In the genomic region with DNA sequence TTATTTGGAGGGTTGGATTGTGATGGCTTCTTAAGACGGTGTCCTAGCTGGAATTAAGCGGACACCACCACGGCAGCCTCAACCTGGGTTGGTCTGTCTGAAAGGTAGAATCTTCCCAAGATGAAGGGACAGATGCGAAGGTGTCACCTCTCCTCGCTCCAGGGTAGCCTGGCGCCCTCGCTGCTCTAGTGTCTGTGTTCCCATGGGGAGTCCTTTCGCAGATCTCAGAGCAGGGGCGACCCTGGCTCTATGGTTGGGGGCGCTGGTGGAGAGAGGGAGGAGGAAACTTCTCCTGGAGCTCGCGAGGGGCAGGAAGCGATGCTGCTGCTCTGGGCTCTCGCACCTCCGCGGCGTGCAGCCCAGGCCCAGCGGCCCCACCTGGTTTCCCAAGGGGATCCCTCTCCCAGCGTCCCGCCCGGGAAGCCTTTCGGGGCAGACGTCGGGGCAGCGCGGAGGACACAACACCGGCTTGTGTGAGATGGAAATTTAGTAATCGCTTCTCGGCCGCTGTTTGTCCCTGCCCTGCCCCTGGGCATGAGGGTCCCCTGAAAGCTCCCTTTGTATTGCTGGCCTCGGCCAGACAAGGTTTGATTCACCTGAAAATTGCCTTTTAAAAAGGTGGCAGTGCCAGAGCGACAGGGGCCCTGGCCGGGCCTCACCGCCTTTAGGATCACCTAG, we compare ENCODE assay signal across 8 cellular contexts. TPM values are rescaled to one million over a fixed set of nuclear protein-coding genes. Genes with fewer than 3 reads are reported as not detected.
DNase-seq lines count a peak whose midpoint lies in the region; ATAC-seq lines count a peak whose summit lies in the region.

No MANE protein-coding gene starts in this region.

- peak in 1 of 3 donors; percentile 3 for DNase-seq in CD4-positive, CD25-positive, alpha-beta regulatory T cell
- no peak for DNase-seq in SK-N-MC (ENCODE audit: low read depth, low spot score)
- DNase-seq in left ventricle myocardium superior, result peak; percentile 27
- DNase-seq in UCSD-AML1 (lab: John Stamatoyannopoulos, UW; ENCODE audit: unreplicated experiment), result no peak
- DNase-seq in mesenteric fat pad (ENCODE audit: low spot score), result no peak
- DNase-seq in NCI-H2196 (lab: John Stamatoyannopoulos, UW; ENCODE audit: unreplicated experiment), result no peak

- H3K9me3 ChIP-seq in CD4-positive, CD25-positive, alpha-beta regulatory T cell (ENCODE audit: control insufficient read depth in 2 of 2, low read length in 2 of 2), result no peaks in the 10 kb centered on the region
- H3K9me3 ChIP-seq in SK-N-MC (ENCODE audit: low read depth, low read length), result no peaks in the 10 kb centered on the region

- H3K27me3 ChIP-seq in CD4-positive, CD25-positive, alpha-beta regulatory T cell (ENCODE audit: control insufficient read depth, insufficient read depth, low read length), result peaks cover 6% of the 10 kb centered on the region

- H3K27ac ChIP-seq in CD4-positive, CD25-positive, alpha-beta regulatory T cell (ENCODE audit: insufficient read depth, low read length, poor library complexity, severe bottlenecking), result no peak overlapping the region
- H3K27ac ChIP-seq in SK-N-MC, result no peak overlapping the region

- no peak overlapping the region for H3K27ac Mint-ChIP-seq in CD4-positive, CD25-positive, alpha-beta regulatory T cell
- no peak overlapping the region for H3K27ac Mint-ChIP-seq in stimulated activated memory B cell treated with anti-CD40 and anti-IgM and Interleukin-4, amounts not matched to agents 10 μg/mL and 1 μg/mL and 100 μg/mL, for 72 hours

- H3K9me3 Mint-ChIP-seq in CD4-positive, CD25-positive, alpha-beta regulatory T cell, result no peaks in the 10 kb centered on the region
- H3K9me3 Mint-ChIP-seq in stimulated activated memory B cell treated with anti-CD40 and anti-IgM and Interleukin-4, amounts not matched to agents 10 μg/mL and 1 μg/mL and 100 μg/mL, for 72 hours, result no peaks in the 10 kb centered on the region

- peaks cover 11% of the 10 kb centered on the region for H3K4me1 ChIP-seq in CD4-positive, CD25-positive, alpha-beta regulatory T cell (ENCODE audit: control insufficient read depth, insufficient read depth, low read length, poor library complexity, severe bottlenecking)

- H3K9ac ChIP-seq in SK-N-MC (ENCODE audit: insufficient read length), result no peak overlapping the region

- intact Hi-C loops in left ventricle myocardium superior (cut with micrococcal nuclease), result no loop called here

- peak overlapping the region in 3 of 4 donors; percentile 15 to 72 (median 67) for H3K4me3 Mint-ChIP-seq in CD4-positive, CD25-positive, alpha-beta regulatory T cell
- peak overlapping the region; percentile 68 for H3K4me3 Mint-ChIP-seq in stimulated activated memory B cell treated with anti-CD40 and anti-IgM and Interleukin-4, amounts not matched to agents 10 μg/mL and 1 μg/mL and 100 μg/mL, for 72 hours

- H3K36me3 ChIP-seq in CD4-positive, CD25-positive, alpha-beta regulatory T cell (ENCODE audit: control insufficient read depth, insufficient read depth, low read length), result no peaks in the 10 kb centered on the region
- no peaks in the 10 kb centered on the region for H3K36me3 ChIP-seq in SK-N-MC (ENCODE audit: insufficient read depth, low read length)

- H3K4me3 ChIP-seq in CD4-positive, CD25-positive, alpha-beta regulatory T cell (ENCODE audit: low read depth, low read length), result no peak overlapping the region
- H3K4me3 ChIP-seq in SK-N-MC, result peak overlapping the region; percentile 76

- peaks cover 44% of the 10 kb centered on the region for H3K27me3 Mint-ChIP-seq in CD4-positive, CD25-positive, alpha-beta regulatory T cell
- peaks cover 63% of the 10 kb centered on the region for H3K27me3 Mint-ChIP-seq in stimulated activated memory B cell treated with anti-CD40 and anti-IgM and Interleukin-4, amounts not matched to agents 10 μg/mL and 1 μg/mL and 100 μg/mL, for 72 hours

- H3K36me3 Mint-ChIP-seq in CD4-positive, CD25-positive, alpha-beta regulatory T cell, result no peaks in the 10 kb centered on the region
- no peaks in the 10 kb centered on the region for H3K36me3 Mint-ChIP-seq in stimulated activated memory B cell treated with anti-CD40 and anti-IgM and Interleukin-4, amounts not matched to agents 10 μg/mL and 1 μg/mL and 100 μg/mL, for 72 hours

- no peak for ATAC-seq in CD4-positive, CD25-positive, alpha-beta regulatory T cell (ENCODE audit: low read depth in 2 of 2)
- ATAC-seq in GM19452 (IDR thresholded peaks at IDR 0.05; ENCODE audit: unreplicated experiment), result peak; percentile 3
- no peak for ATAC-seq in left ventricle myocardium superior
- ATAC-seq in stimulated activated memory B cell treated with anti-CD40 and anti-IgM and Interleukin-4, amounts not matched to agents 10 μg/mL and 1 μg/mL and 100 μg/mL, for 72 hours, result peak; percentile 2

- H3K4me1 Mint-ChIP-seq in CD4-positive, CD25-positive, alpha-beta regulatory T cell, result peaks cover 0 to 28% (median 8%) of the 10 kb centered on the region in 4 donors
- peaks cover 38% of the 10 kb centered on the region for H3K4me1 Mint-ChIP-seq in stimulated activated memory B cell treated with anti-CD40 and anti-IgM and Interleukin-4, amounts not matched to agents 10 μg/mL and 1 μg/mL and 100 μg/mL, for 72 hours

RNA-seq across cellular contexts. Expression of a gene that starts 1.8 kb away (rescaled TPM):
- not detected for total RNA-seq in CD4-positive, CD25-positive, alpha-beta regulatory T cell
- polyA plus RNA-seq in CD4-positive, CD25-positive, alpha-beta regulatory T cell, result not detected
- total RNA-seq in left ventricle myocardium superior (0.57 TPM), mesenteric fat pad (30.4 TPM)

Comparison
In these comparisons a context has a peak if more than half of its experiments do, and no peak if none do; other contexts are left out.
1. ATAC-seq: peak in GM19452 (single experiment) and stimulated activated memory B cell treated with anti-CD40 and anti-IgM and Interleukin-4, amounts not matched to agents 10 μg/mL and 1 μg/mL and 100 μg/mL, for 72 hours (single experiment); none in CD4-positive, CD25-positive, alpha-beta regulatory T cell (0 of 2) and left ventricle myocardium superior (single experiment).
2. RNA of a gene that starts 1.8 kb away (total RNA-seq): 30.4 TPM in mesenteric fat pad (single experiment); 0.57 TPM in left ventricle myocardium superior (single experiment) and not detected in CD4-positive, CD25-positive, alpha-beta regulatory T cell (single experiment); every median in the first group is over 10 times any median in the second.